ENCODE assay signal across 8 cellular contexts in genomic region chr5:36739751-36740221, GRCh38.
A peak's percentile ranks its signal among the peaks of the same experiment; 100 is the strongest.
DNase-seq lines count a peak whose midpoint lies in the region; ATAC-seq and TF ChIP-seq lines count a peak whose summit lies in the region.

No MANE protein-coding gene starts in this region.

- peak; percentile 38 for DNase-seq in DMS114 treated with DMSO at 0.1 percent for 48 hours (lab: John Stamatoyannopoulos, UW; ENCODE audit: unreplicated experiment)
- peak; percentile 58 for DNase-seq in LNCaP clone FGC (ENCODE audit: low read depth)
- DNase-seq in SIG-M5 (lab: John Stamatoyannopoulos, UW), result peak; percentile 22
- peak; percentile 26 for DNase-seq in activated effector memory CD4-positive, alpha-beta T cell treated with Interleukin-2 at 50 U/mL for 16 hours
- DNase-seq in head of caudate nucleus, result peak in 41 of 42 donors; percentile 13 to 87 (median 63)
- peak; percentile 35 for DNase-seq in pulmonary artery endothelial cell (ENCODE audit: low read depth, low spot score)

- intact Hi-C loops in head of caudate nucleus (cut with DNase I), result loop anchor here (5.0 kb wide), 1 partner anchor 138 kb away; the partner anchor contains the start of gene NIPBL

- TF ChIP-seq CTCF in LNCaP clone FGC (IDR thresholded peaks at IDR 0.05; ENCODE audit: control insufficient read depth, extremely low read depth, insufficient read depth), result peak; percentile 65

- ATAC-seq in GM21526 (IDR thresholded peaks at IDR 0.05; ENCODE audit: low FRiP score, unreplicated experiment) (peak; percentile 67), HG02588 (IDR thresholded peaks at IDR 0.05; ENCODE audit: unreplicated experiment) (no peak)

- H3K4me3 ChIP-seq in LNCaP clone FGC (ENCODE audit: low read depth, low read length), result no peak overlapping the region
